ENCODE assay signal across 13 cellular contexts in genomic region chr16:89099905-89100304, GRCh38. TPM values are rescaled to one million over a fixed set of nuclear protein-coding genes. Genes with fewer than 3 reads are reported as not detected.
DNase-seq lines count a peak whose midpoint lies in the region; TF ChIP-seq lines count a peak whose summit lies in the region.
"Had no signal": no experiment of that assay in that cellular context is flagged by ENCODE, and none has a peak within 500 bp of the region (broad histone marks: within the 10 kb centered on the region; RNA-seq: fewer than 3 reads in every experiment).

No MANE protein-coding gene starts in this region.

- intact Hi-C loops in activated CD4-positive, alpha-beta T cell treated with anti-CD3 and anti-CD28 coated beads, Interleukin-2, amount 10 ng/mL, durations not matched to agents 24 days and 14 days (cut with micrococcal nuclease), result loop anchor here (10.0 kb wide), 2 partner anchors 115 to 155 kb away; partner anchors contain the start of gene ZNF778

- H3K36me3 Mint-ChIP-seq in CD8-positive, alpha-beta memory T cell, result peaks cover 0 to 68% (median 4%) of the 10 kb centered on the region in 3 donors
- peaks cover 43% of the 10 kb centered on the region for H3K36me3 Mint-ChIP-seq in activated CD4-positive, alpha-beta T cell treated with anti-CD3 and anti-CD28 coated beads, Interleukin-2, amount 10 ng/mL, durations not matched to agents 24 days and 14 days (ENCODE audit: low read depth)

- H3K27ac Mint-ChIP-seq in CD8-positive, alpha-beta memory T cell, result peak overlapping the region; percentile 62 to 99 (median 90)
- H3K27ac Mint-ChIP-seq in activated CD4-positive, alpha-beta T cell treated with anti-CD3 and anti-CD28 coated beads, Interleukin-2, amount 10 ng/mL, durations not matched to agents 24 days and 14 days, result peak overlapping the region; percentile 68

- DNase-seq in A172 (ENCODE audit: low spot score) (peak; percentile 22), fibroblast of the aortic adventitia (ENCODE audit: low read depth) (peak; percentile 39), LoVo (ENCODE audit: low spot score) (no peak), iPS-NIHi7 (ENCODE audit: extremely low spot score) (no peak), HAP-1 (ENCODE audit: low spot score in 2 of 2) (no peak)
- peak in 2 of 5 donors; percentile 23 to 61 for DNase-seq in CD8-positive, alpha-beta memory T cell
- no peak for DNase-seq in activated CD4-positive, alpha-beta T cell treated with anti-CD3 and anti-CD28 coated beads, Interleukin-2, amount 10 ng/mL, durations not matched to agents 24 days and 14 days
- no peak for DNase-seq in activated CD4-positive, CD25-positive, alpha-beta regulatory T cell (lab: John Stamatoyannopoulos, UW)
- DNase-seq: kidney glomerular epithelial cell; SIG-M5; stimulated activated CD4-positive, alpha-beta T cell treated with anti-CD3 and anti-CD28 coated beads, Interleukin-2, amount 100 ng/mL, for 24 hours had no signal

- H3K9me3 Mint-ChIP-seq in CD8-positive, alpha-beta memory T cell, result no peaks in the 10 kb centered on the region
- no peaks in the 10 kb centered on the region for H3K9me3 Mint-ChIP-seq in activated CD4-positive, alpha-beta T cell treated with anti-CD3 and anti-CD28 coated beads, Interleukin-2, amount 10 ng/mL, durations not matched to agents 24 days and 14 days
- H3K9me3 Mint-ChIP-seq: activated T-helper 2 cell treated with anti-CD3 and anti-CD28 coated beads, Interferon-gamma antibody, Interleukin-2, Interleukin-4, amounts not matched to agents 10 μg/mL and 5 μg/mL and 100 μg/mL, durations not matched to agents 14 hours and 24 hours and 36 hours had no signal

- in situ Hi-C loops in HAP-1 (cut with MboI; ENCODE audit: low sequenced_read_pairs), result no loop called here

- H3K9me3 ChIP-seq in CD8-positive, alpha-beta memory T cell (ENCODE audit: low read length), result no peaks in the 10 kb centered on the region
- no peaks in the 10 kb centered on the region for H3K9me3 ChIP-seq in HAP-1

- POLR2A ChIA-PET in CD8-positive, alpha-beta memory T cell (lab: Charles Lee), result interaction anchor here (0.6 kb wide), 1 partner anchor 16 kb away, joined by 3 read pairs; no protein-coding TSS in a partner anchor

- H3K27ac ChIP-seq in CD8-positive, alpha-beta memory T cell (ENCODE audit: low read depth, low read length), result no peak overlapping the region
- H3K27ac ChIP-seq: VCaP had no signal

- CTCF ChIA-PET in CD8-positive, alpha-beta memory T cell (lab: Charles Lee), result no interaction called here

- peak overlapping the region in 5 of 7 donors; percentile 35 to 82 (median 72) for H3K4me3 Mint-ChIP-seq in CD8-positive, alpha-beta memory T cell
- H3K4me3 Mint-ChIP-seq in activated CD4-positive, alpha-beta T cell treated with anti-CD3 and anti-CD28 coated beads, Interleukin-2, amount 10 ng/mL, durations not matched to agents 24 days and 14 days, result peak overlapping the region; percentile 40

- peaks cover 54 to 58% (median 54%) of the 10 kb centered on the region in 3 donors for H3K4me1 Mint-ChIP-seq in CD8-positive, alpha-beta memory T cell
- peaks cover 56% of the 10 kb centered on the region for H3K4me1 Mint-ChIP-seq in activated CD4-positive, alpha-beta T cell treated with anti-CD3 and anti-CD28 coated beads, Interleukin-2, amount 10 ng/mL, durations not matched to agents 24 days and 14 days

- no peak overlapping the region for H3K4me3 ChIP-seq in CD8-positive, alpha-beta memory T cell (ENCODE audit: low read length)
- H3K4me3 ChIP-seq in fibroblast of the aortic adventitia (ENCODE audit: low read depth, low read length), result no peak overlapping the region
- no peak overlapping the region for H3K4me3 ChIP-seq in HAP-1

- no peaks in the 10 kb centered on the region for H3K27me3 Mint-ChIP-seq in CD8-positive, alpha-beta memory T cell
- H3K27me3 Mint-ChIP-seq in activated CD4-positive, alpha-beta T cell treated with anti-CD3 and anti-CD28 coated beads, Interleukin-2, amount 10 ng/mL, durations not matched to agents 24 days and 14 days, result no peaks in the 10 kb centered on the region

- H3K27me3 ChIP-seq in CD8-positive, alpha-beta memory T cell (ENCODE audit: insufficient read depth, low read length, poor library complexity, severe bottlenecking), result no peaks in the 10 kb centered on the region
- H3K27me3 ChIP-seq in HAP-1 (ENCODE audit: low read depth), result no peaks in the 10 kb centered on the region

- H3K4me1 ChIP-seq in CD8-positive, alpha-beta memory T cell (ENCODE audit: insufficient read depth, low read length), result peaks cover 62% of the 10 kb centered on the region
- peaks cover 6% of the 10 kb centered on the region; the same call in 1 of the 2 replicates for H3K4me1 ChIP-seq in HAP-1

- no peak for TF ChIP-seq CTCF in fibroblast of the aortic adventitia (IDR thresholded peaks at IDR 0.05; ENCODE audit: insufficient read depth, low read length)

- H3K36me3 ChIP-seq in CD8-positive, alpha-beta memory T cell (ENCODE audit: insufficient read depth, low read length), result peaks cover 35% of the 10 kb centered on the region
- H3K36me3 ChIP-seq in HAP-1 (replicated peaks), result peaks cover 13% of the 10 kb centered on the region; the same call in 1 of the 2 replicates

RNA-seq across cellular contexts. Expression of gene ACSF3, which starts 6.3 kb away (rescaled TPM):
- 49.0 and 52.4 TPM in 2 replicates for total RNA-seq in A172 (2014; rRNA removed; shearing (Covaris generic))
- total RNA-seq in CD8-positive, alpha-beta memory T cell, result 10 to 100 TPM; 43.6 to 43.9 TPM
- polyA plus RNA-seq in CD8-positive, alpha-beta memory T cell, result 35.5 TPM
- total RNA-seq in activated CD4-positive, alpha-beta T cell treated with anti-CD3 and anti-CD28 coated beads, Interleukin-2, amount 10 ng/mL, durations not matched to agents 24 days and 14 days, result 41.1 and 41.6 TPM in 2 replicates
- total RNA-seq in fibroblast of the aortic adventitia (ENCODE audit: low replicate concordance), result 9.9 and 17.6 TPM in 2 replicates

Comparison
In these comparisons a context has a peak if more than half of its experiments do, and no peak if none do; other contexts are left out.
1. DNase-seq: peak in A172 (single experiment) and fibroblast of the aortic adventitia (single experiment); none in activated CD4-positive, alpha-beta T cell treated with anti-CD3 and anti-CD28 coated beads, Interleukin-2, amount 10 ng/mL, durations not matched to agents 24 days and 14 days (single experiment), LoVo (single experiment), activated CD4-positive, CD25-positive, alpha-beta regulatory T cell (0 of 4), iPS-NIHi7 (single experiment) and HAP-1 (0 of 2).